Comparison of ENCODE assay signal across 17 cellular contexts in the genomic region with DNA sequence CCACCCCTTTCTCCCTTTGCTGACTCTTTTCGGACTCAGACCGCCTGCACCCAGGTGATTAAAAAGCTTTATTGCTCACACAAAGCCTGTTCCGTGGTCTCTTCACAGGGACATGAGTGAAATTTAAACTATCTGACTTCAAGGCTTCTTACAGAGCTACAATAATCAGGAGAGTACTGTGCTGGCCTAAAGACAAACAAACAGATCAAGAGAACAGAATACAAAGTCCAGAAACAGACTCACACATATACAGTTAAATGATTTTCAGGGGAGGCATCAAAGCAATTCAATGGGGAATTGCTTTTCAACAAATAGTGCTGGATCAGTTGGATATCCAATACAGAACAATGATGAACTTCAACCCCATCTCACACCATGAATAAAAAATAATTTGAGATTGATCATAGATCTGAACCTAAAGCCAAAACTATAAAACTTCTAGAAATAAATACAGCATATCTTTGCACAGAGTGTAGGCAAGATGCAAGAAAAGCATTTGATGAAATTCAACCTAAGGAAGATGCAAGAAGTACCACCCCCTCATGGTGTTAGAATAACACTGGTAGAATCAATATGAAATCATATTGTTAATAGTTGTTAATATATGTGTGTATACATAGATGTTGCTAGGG.
DNase-seq lines count a peak whose midpoint lies in the region; ATAC-seq and TF ChIP-seq lines count a peak whose summit lies in the region.
"Had no signal": no experiment of that assay in that cellular context is flagged by ENCODE, and none has a peak within 500 bp of the region (broad histone marks: within the 10 kb centered on the region; RNA-seq: fewer than 3 reads in every experiment).

No MANE protein-coding gene starts in this region.

- CTCF ChIA-PET in Caco-2 (lab: Charles Lee) = no interaction called here

- DNase-seq in left lobe of liver (ENCODE audit: low spot score) = no peak
- no peak for DNase-seq in mucosa of descending colon
- no peak for DNase-seq in Caco-2
- no peak for DNase-seq in NCI-H128 (lab: John Stamatoyannopoulos, UW; ENCODE audit: unreplicated experiment)
- DNase-seq: BE2C; CD8-positive, alpha-beta T cell; COR-L47; DND-41; GDM1 had no signal

- POLR2A ChIA-PET in Caco-2 (lab: Charles Lee) = no interaction called here

- no peak overlapping the region for H3K4me3 Mint-ChIP-seq in Caco-2 (ENCODE audit: unreplicated experiment)
- H3K4me3 Mint-ChIP-seq: CD14-positive monocyte; CD8-positive, alpha-beta T cell; IgD-negative memory B cell had no signal

- peaks cover 13% of the 10 kb centered on the region for H3K27me3 Mint-ChIP-seq in Caco-2 (ENCODE audit: insufficient read depth, unreplicated experiment)
- H3K27me3 Mint-ChIP-seq: IgD-negative memory B cell had no signal

- H3K27ac ChIP-seq in ectodermal cell (ENCODE audit: insufficient read depth, low read depth, low read length, poor library complexity, severe bottlenecking) = peak overlapping the region; percentile 36
- H3K27ac ChIP-seq: A549, HL-60 had no signal

- no peak overlapping the region for H3K27ac Mint-ChIP-seq in Caco-2 (ENCODE audit: unreplicated experiment)
- H3K27ac Mint-ChIP-seq: CD14-positive monocyte; CD8-positive, alpha-beta T cell; IgD-negative memory B cell had no signal

- 78 to 82% methylated on average over 3 of the region's 3 CpGs for WGBS in ectodermal cell, 2 experiments

- BruUV-seq in Caco-2 (replicated peaks; lab: Mats Ljungman, UMichigan) = no TSS peak

- H3K4me1 ChIP-seq in ectodermal cell (ENCODE audit: control insufficient read depth, insufficient read depth, low read length) (peaks cover 8% of the 10 kb centered on the region), mucosa of descending colon (ENCODE audit: low read depth) (peaks cover 9% of the 10 kb centered on the region), Caco-2 (0 out of 2 replicates have a peak, but pooled peaks cover 4% of the 10 kb centered on the region)
- H3K4me1 ChIP-seq: A549, BE2C had no signal

- H3K4me3 ChIP-seq in ectodermal cell (ENCODE audit: insufficient read depth, low read depth, low read length) (no peak overlapping the region), mucosa of descending colon (no peak overlapping the region), Caco-2 (ENCODE audit: low read depth, low read length) (no peak overlapping the region)
- H3K4me3 ChIP-seq: A549 had no signal

- H3K36me3 ChIP-seq in ectodermal cell (ENCODE audit: control insufficient read depth, insufficient read depth, low read length) (no peaks in the 10 kb centered on the region), mucosa of descending colon (ENCODE audit: low read depth) (no peaks in the 10 kb centered on the region), Caco-2 (ENCODE audit: control insufficient read depth, insufficient read depth, low read length) (no peaks in the 10 kb centered on the region)
- H3K36me3 ChIP-seq: BE2C had no signal

- H3K4me1 Mint-ChIP-seq in Caco-2 (ENCODE audit: low read depth, unreplicated experiment) = no peaks in the 10 kb centered on the region

- H3K9me3 ChIP-seq in ectodermal cell (ENCODE audit: control insufficient read depth, low read length) = no peaks in the 10 kb centered on the region
- H3K9me3 ChIP-seq in mucosa of descending colon = no peaks in the 10 kb centered on the region
- H3K9me3 ChIP-seq in Caco-2 = no peaks in the 10 kb centered on the region
- H3K9me3 ChIP-seq: A549, BE2C had no signal

- intact Hi-C loops in mucosa of descending colon (cut with DNase I, micrococcal nuclease) = no loop called here
- intact Hi-C loops in Caco-2 (cut with micrococcal nuclease; ENCODE audit: unreplicated experiment) = no loop called here

- no peaks in the 10 kb centered on the region for H3K9me3 Mint-ChIP-seq in Caco-2 (ENCODE audit: unreplicated experiment)
- H3K9me3 Mint-ChIP-seq: CD8-positive, alpha-beta T cell; IgD-negative memory B cell had no signal

- ATAC-seq in left lobe of liver (peak; percentile 88), mucosa of descending colon (peak; percentile 82), GM21360 (IDR thresholded peaks at IDR 0.05; ENCODE audit: unreplicated experiment) (no peak), HG03354 (IDR thresholded peaks at IDR 0.05; ENCODE audit: poor library complexity, severe bottlenecking, unreplicated experiment) (no peak)
- ATAC-seq: A549; CD8-positive, alpha-beta T cell; HCT116 had no signal

- TF ChIP-seq CTCF in mucosa of descending colon (IDR thresholded peaks at IDR 0.05) = no peak
- TF ChIP-seq CTCF in Caco-2 (IDR thresholded peaks at IDR 0.05; ENCODE audit: insufficient read depth in 1 of 2, low read depth in 1 of 2, low read length in 1 of 2, severe bottlenecking in 1 of 2, unreplicated experiment in 1 of 2) = no peak

- no peaks in the 10 kb centered on the region for H3K36me3 Mint-ChIP-seq in Caco-2 (ENCODE audit: insufficient read depth, unreplicated experiment)
- H3K36me3 Mint-ChIP-seq: CD14-positive monocyte, IgD-negative memory B cell had no signal

- H3K27me3 ChIP-seq in ectodermal cell (ENCODE audit: control insufficient read depth, insufficient read depth, low read length, poor library complexity, severe bottlenecking) (no peaks in the 10 kb centered on the region), Caco-2 (replicated peaks; ENCODE audit: control insufficient read depth, insufficient read depth, low read length) (no peaks in the 10 kb centered on the region)
- H3K27me3 ChIP-seq: BE2C had no signal

Comparison
In these comparisons a context has a peak if more than half of its experiments do, and no peak if none do; other contexts are left out.
1. ATAC-seq: peak in left lobe of liver (single experiment) and mucosa of descending colon (single experiment); none in GM21360 (single experiment) and HG03354 (single experiment).